In genomic region chr6:2949536-2950083, GRCh38 we compare ENCODE assay signal across 1 cellular context.
TF ChIP-seq lines count a peak whose summit lies in the region.

No MANE protein-coding gene starts in this region.

TF ChIP-seq in WTC11, 78 proteins besides CTCF, POLR2A, EP300 and RAD21 (continued from another document):
- TF ChIP-seq ZBTB21 (CRISPR knock-in tag; IDR thresholded peaks at IDR 0.05; ENCODE audit: borderline replicate concordance) (no peak), EMX1 (CRISPR knock-in tag; IDR thresholded peaks at IDR 0.05) (no peak), ZSCAN18 (CRISPR knock-in tag; IDR thresholded peaks at IDR 0.05) (no peak), TP53 (CRISPR knock-in tag; IDR thresholded peaks at IDR 0.05) (no peak), ZNF512 (CRISPR knock-in tag; IDR thresholded peaks at IDR 0.05; ENCODE audit: borderline replicate concordance) (no peak), PREB (CRISPR knock-in tag; IDR thresholded peaks at IDR 0.05; ENCODE audit: borderline replicate concordance) (no peak), GABPB1 (CRISPR knock-in tag; IDR thresholded peaks at IDR 0.05) (no peak), TEAD4 (CRISPR knock-in tag; IDR thresholded peaks at IDR 0.05) (no peak), MYBL2 (CRISPR knock-in tag; IDR thresholded peaks at IDR 0.05) (no peak), NR2C2 (CRISPR knock-in tag; IDR thresholded peaks at IDR 0.05) (no peak), IRF1 (CRISPR knock-in tag; IDR thresholded peaks at IDR 0.05) (no peak)
